Comparison of ENCODE assay signal across 19 cellular contexts in the genomic region with DNA sequence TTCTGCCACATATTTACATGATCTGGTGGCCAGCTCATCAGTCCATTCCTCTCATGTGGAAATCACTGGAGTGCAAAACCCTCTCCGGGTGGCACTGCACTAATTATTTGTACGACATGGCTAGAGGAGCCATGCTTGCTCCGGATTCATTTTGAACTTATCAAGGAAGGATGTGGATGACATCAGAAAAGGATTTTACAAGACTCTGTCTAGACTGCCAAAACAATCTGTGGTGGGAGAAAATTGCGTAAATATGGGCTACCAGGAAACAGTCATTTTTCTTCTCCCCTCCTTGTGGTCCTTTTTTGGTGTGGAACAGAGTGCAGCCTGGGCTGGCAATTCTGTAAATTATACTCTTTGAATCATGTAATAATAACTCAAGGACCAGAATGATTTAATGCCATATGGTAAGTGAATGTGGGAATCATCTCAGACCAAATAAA.
A peak's percentile ranks its signal among the peaks of the same experiment; 100 is the strongest.
DNase-seq lines count a peak whose midpoint lies in the region; ATAC-seq and TF ChIP-seq lines count a peak whose summit lies in the region.
"Had no signal": no experiment of that assay in that cellular context is flagged by ENCODE, and none has a peak within 500 bp of the region (broad histone marks: within the 10 kb centered on the region; RNA-seq: fewer than 3 reads in every experiment).

No MANE protein-coding gene starts in this region.

- peak overlapping the region; percentile 98 for H3K27ac ChIP-seq in smooth muscle cell (ENCODE audit: low read depth)
- H3K27ac ChIP-seq: left ventricle myocardium inferior, Peyer's patch, tibial nerve had no signal

- DNase-seq in HCEC 1CT (peak; percentile 84), RPMI7951 (ENCODE audit: low read depth) (peak; percentile 52), fibroblast of villous mesenchyme (ENCODE audit: low read depth) (peak; percentile 95), smooth muscle cell (lab: John Stamatoyannopoulos, UW; ENCODE audit: unreplicated experiment) (no peak), NCI-H1105 treated with DMSO at 0.1 percent for 48 hours (lab: John Stamatoyannopoulos, UW) (no peak), NCI-H526 (lab: John Stamatoyannopoulos, UW) (no peak)
- DNase-seq: activated CD4-positive, CD25-positive, alpha-beta regulatory T cell treated with anti-CD3 and anti-CD28 coated beads, Interleukin-2, amount 50 U/mL, for 72 hours; activated T-cell treated with anti-CD3 and anti-CD28 coated beads for 4 hours; GDM1; hippocampal formation; left ventricle myocardium inferior; NCI-H1436 treated with DMSO at 0.1 percent for 48 hours; NCI-H446 treated with DMSO at 0.1 percent for 48 hours; Peyer's patch; right cardiac atrium; stimulated activated CD4-positive, alpha-beta T cell treated with anti-CD3 and anti-CD28 coated beads, Interleukin-2, amount 100 ng/mL, for 48 hours had no signal

- H3K9me3 ChIP-seq in smooth muscle cell (replicated peaks; ENCODE audit: low read depth), result no peaks in the 10 kb centered on the region
- H3K9me3 ChIP-seq: left ventricle myocardium inferior, Peyer's patch, tibial nerve had no signal

- H3K4me3 ChIP-seq in fibroblast of villous mesenchyme (ENCODE audit: low read depth, low read length) (no peak overlapping the region), smooth muscle cell (no peak overlapping the region)
- H3K4me3 ChIP-seq: left ventricle myocardium inferior, Peyer's patch, tibial nerve had no signal

- ATAC-seq in GM18870 (IDR thresholded peaks at IDR 0.05; ENCODE audit: unreplicated experiment), result no peak
- ATAC-seq: naive thymus-derived CD8-positive, alpha-beta T cell had no signal

- WGBS in smooth muscle cell (ENCODE audit: low lambda C conversion rate), result 14% methylated on average over 4 of the region's 4 CpGs

- H3K9ac ChIP-seq in smooth muscle cell (ENCODE audit: low read depth), result peak overlapping the region; percentile 72

- H3K79me2 ChIP-seq in smooth muscle cell (ENCODE audit: low read depth), result no peaks in the 10 kb centered on the region

- peak overlapping the region; percentile 71 for H3K4me2 ChIP-seq in smooth muscle cell

- H3K4me1 ChIP-seq in smooth muscle cell (ENCODE audit: low read depth), result peaks cover 8% of the 10 kb centered on the region
- H3K4me1 ChIP-seq: left ventricle myocardium inferior, Peyer's patch, tibial nerve had no signal

- H3F3A ChIP-seq in smooth muscle cell (ENCODE audit: low read depth), result peaks cover 23% of the 10 kb centered on the region

- H3K27me3 ChIP-seq in smooth muscle cell (ENCODE audit: low read depth), result no peaks in the 10 kb centered on the region
- H3K27me3 ChIP-seq: Peyer's patch, tibial nerve had no signal

- no peak overlapping the region for H2AFZ ChIP-seq in smooth muscle cell (ENCODE audit: low read depth)

- H4K20me1 ChIP-seq in smooth muscle cell (ENCODE audit: low read depth), result no peaks in the 10 kb centered on the region

- no peak for TF ChIP-seq CTCF in fibroblast of villous mesenchyme (IDR thresholded peaks at IDR 0.05; ENCODE audit: insufficient read depth, low read depth, low read length)
- no peak for TF ChIP-seq CTCF in smooth muscle cell (IDR thresholded peaks at IDR 0.05; ENCODE audit: borderline replicate concordance, insufficient read depth, poor library complexity, severe bottlenecking)

- no peaks in the 10 kb centered on the region for H3K36me3 ChIP-seq in smooth muscle cell (ENCODE audit: low read depth)
- H3K36me3 ChIP-seq: left ventricle myocardium inferior, Peyer's patch, tibial nerve had no signal

Comparison
In these comparisons a context has a peak if more than half of its experiments do, and no peak if none do; other contexts are left out.
1. DNase-seq: peak in HCEC 1CT (single experiment), RPMI7951 (single experiment) and fibroblast of villous mesenchyme (single experiment); none in smooth muscle cell (single experiment), NCI-H1105 treated with DMSO at 0.1 percent for 48 hours (single experiment) and NCI-H526 (0 of 2).